Comparison of ENCODE assay signal across 12 cellular contexts in genomic region chr12:45214071-45214470, GRCh38. TPM values are rescaled to one million over a fixed set of nuclear protein-coding genes. Genes with fewer than 3 reads are reported as not detected.
DNase-seq lines count a peak whose midpoint lies in the region; ATAC-seq and TF ChIP-seq lines count a peak whose summit lies in the region.
"Had no signal": no experiment of that assay in that cellular context is flagged by ENCODE, and none has a peak within 500 bp of the region (broad histone marks: within the 10 kb centered on the region; RNA-seq: fewer than 3 reads in every experiment).

No MANE protein-coding gene starts in this region.

- no peak overlapping the region for H3K9ac ChIP-seq in OCI-LY1 (ENCODE audit: low read length)
- H3K9ac ChIP-seq in endodermal cell (ENCODE audit: extremely low read depth, low read length, poor library complexity, severe bottlenecking), result no peak overlapping the region

- peaks cover 3% of the 10 kb centered on the region for H3K36me3 Mint-ChIP-seq in activated CD4-positive, alpha-beta T cell treated with anti-CD3 and anti-CD28 coated beads, Interleukin-2, amount 10 ng/mL, durations not matched to agents 24 days and 14 days (ENCODE audit: low read depth)
- no peaks in the 10 kb centered on the region for H3K36me3 Mint-ChIP-seq in endodermal cell (ENCODE audit: low read depth)
- no peaks in the 10 kb centered on the region for H3K36me3 Mint-ChIP-seq in stimulated activated naive B cell treated with anti-CD40 and anti-IgM and Interleukin-4, amounts not matched to agents 10 μg/mL and 1 μg/mL and 100 μg/mL, for 72 hours

- intact Hi-C loops in activated CD4-positive, alpha-beta T cell treated with anti-CD3 and anti-CD28 coated beads, Interleukin-2, amount 10 ng/mL, durations not matched to agents 24 days and 14 days (cut with micrococcal nuclease), result loop anchor here (1.0 to 2.0 kb wide), 2 partner anchors 8 to 21 kb away; no protein-coding TSS in a partner anchor

- no peak overlapping the region for H3K27ac Mint-ChIP-seq in activated CD4-positive, alpha-beta T cell treated with anti-CD3 and anti-CD28 coated beads, Interleukin-2, amount 10 ng/mL, durations not matched to agents 24 days and 14 days
- no peak overlapping the region for H3K27ac Mint-ChIP-seq in endodermal cell
- peak overlapping the region; percentile 77 for H3K27ac Mint-ChIP-seq in stimulated activated naive B cell treated with anti-CD40 and anti-IgM and Interleukin-4, amounts not matched to agents 10 μg/mL and 1 μg/mL and 100 μg/mL, for 72 hours

- H3K9me3 ChIP-seq in OCI-LY1 (ENCODE audit: low read length) (no peaks in the 10 kb centered on the region), endodermal cell (ENCODE audit: control insufficient read depth, low read length) (no peaks in the 10 kb centered on the region)
- H3K9me3 ChIP-seq: esophagus muscularis mucosa, stomach had no signal

- peak overlapping the region; percentile 4 for H3K4me3 Mint-ChIP-seq in activated CD4-positive, alpha-beta T cell treated with anti-CD3 and anti-CD28 coated beads, Interleukin-2, amount 10 ng/mL, durations not matched to agents 24 days and 14 days
- peak overlapping the region; percentile 16 for H3K4me3 Mint-ChIP-seq in endodermal cell
- peak overlapping the region in 1 of 2 donors; percentile 37 for H3K4me3 Mint-ChIP-seq in stimulated activated naive B cell treated with anti-CD40 and anti-IgM and Interleukin-4, amounts not matched to agents 10 μg/mL and 1 μg/mL and 100 μg/mL, for 72 hours

- ATAC-seq in stimulated activated naive B cell treated with anti-CD40 and anti-IgM and Interleukin-4, amounts not matched to agents 10 μg/mL and 1 μg/mL and 100 μg/mL, for 72 hours (replicated peaks), result no peak

- no peak overlapping the region for H2AFZ ChIP-seq in OCI-LY1 (ENCODE audit: low read length)

- H3K4me3 ChIP-seq in OCI-LY1 (ENCODE audit: low read depth, low read length, poor library complexity, severe bottlenecking), result no peak overlapping the region
- no peak overlapping the region for H3K4me3 ChIP-seq in endodermal cell (ENCODE audit: low read length)

- no peaks in the 10 kb centered on the region for H3K36me3 ChIP-seq in OCI-LY1 (ENCODE audit: insufficient read depth, low read length)
- no peaks in the 10 kb centered on the region for H3K36me3 ChIP-seq in endodermal cell (ENCODE audit: control insufficient read depth, insufficient read depth, low read length)
- H3K36me3 ChIP-seq: esophagus muscularis mucosa, stomach had no signal

- H3K4me1 Mint-ChIP-seq in activated CD4-positive, alpha-beta T cell treated with anti-CD3 and anti-CD28 coated beads, Interleukin-2, amount 10 ng/mL, durations not matched to agents 24 days and 14 days, result peaks cover 21% of the 10 kb centered on the region
- peaks cover 15% of the 10 kb centered on the region for H3K4me1 Mint-ChIP-seq in endodermal cell
- H3K4me1 Mint-ChIP-seq in stimulated activated naive B cell treated with anti-CD40 and anti-IgM and Interleukin-4, amounts not matched to agents 10 μg/mL and 1 μg/mL and 100 μg/mL, for 72 hours, result peaks cover 20 to 28% of the 10 kb centered on the region in 2 donors

- peaks cover 5% of the 10 kb centered on the region; the same call in 1 of the 2 replicates for H3K79me2 ChIP-seq in OCI-LY1 (ENCODE audit: insufficient read depth, low read length)

- H3K9me2 ChIP-seq in OCI-LY1 (ENCODE audit: low read depth, low read length), result no peaks in the 10 kb centered on the region

- DNase-seq in activated CD4-positive, alpha-beta T cell treated with anti-CD3 and anti-CD28 coated beads, Interleukin-2, amount 10 ng/mL, durations not matched to agents 24 days and 14 days, result no peak
- DNase-seq in activated CD4-positive, alpha-beta T cell treated with anti-CD3 and anti-CD28 coated beads for 1 hour, result no peak
- DNase-seq in endodermal cell (no peak), A172 (ENCODE audit: low spot score) (no peak), DMS53 (lab: John Stamatoyannopoulos, UW) (no peak), NCI-H1436 treated with DMSO at 0.1 percent for 48 hours (lab: John Stamatoyannopoulos, UW) (no peak)
- DNase-seq in stimulated activated naive B cell treated with anti-CD40 and anti-IgM and Interleukin-4, amounts not matched to agents 10 μg/mL and 1 μg/mL and 100 μg/mL, for 72 hours, result no peak
- DNase-seq: NCI-H2029 treated with DMSO at 0.1 percent for 48 hours, NCI-H526 treated with DMSO at 0.1 percent for 48 hours, stomach had no signal

- no peaks in the 10 kb centered on the region for H3K9me3 Mint-ChIP-seq in activated CD4-positive, alpha-beta T cell treated with anti-CD3 and anti-CD28 coated beads, Interleukin-2, amount 10 ng/mL, durations not matched to agents 24 days and 14 days
- H3K9me3 Mint-ChIP-seq in endodermal cell, result no peaks in the 10 kb centered on the region
- H3K9me3 Mint-ChIP-seq in stimulated activated naive B cell treated with anti-CD40 and anti-IgM and Interleukin-4, amounts not matched to agents 10 μg/mL and 1 μg/mL and 100 μg/mL, for 72 hours, result no peaks in the 10 kb centered on the region

- peak overlapping the region; percentile 60; the same call in 1 of the 2 replicates for H3K4me2 ChIP-seq in OCI-LY1 (ENCODE audit: low read length)

- no peaks in the 10 kb centered on the region for H3K27me3 Mint-ChIP-seq in activated CD4-positive, alpha-beta T cell treated with anti-CD3 and anti-CD28 coated beads, Interleukin-2, amount 10 ng/mL, durations not matched to agents 24 days and 14 days
- H3K27me3 Mint-ChIP-seq in endodermal cell (ENCODE audit: insufficient read depth), result no peaks in the 10 kb centered on the region
- no peaks in the 10 kb centered on the region for H3K27me3 Mint-ChIP-seq in stimulated activated naive B cell treated with anti-CD40 and anti-IgM and Interleukin-4, amounts not matched to agents 10 μg/mL and 1 μg/mL and 100 μg/mL, for 72 hours

- H3K27ac ChIP-seq in OCI-LY1 (ENCODE audit: low read depth, low read length, poor library complexity, severe bottlenecking) (no peak overlapping the region), endodermal cell (ENCODE audit: low read depth, low read length) (no peak overlapping the region)

- H3F3A ChIP-seq in OCI-LY1 (ENCODE audit: insufficient read depth, low read length), result no peaks in the 10 kb centered on the region

- H3K4me1 ChIP-seq in OCI-LY1 (ENCODE audit: insufficient read depth, low read length, severe bottlenecking), result peaks cover 33% of the 10 kb centered on the region
- H3K4me1 ChIP-seq in endodermal cell (ENCODE audit: control insufficient read depth, insufficient read depth, low read length), result no peaks in the 10 kb centered on the region

- H4K20me1 ChIP-seq in OCI-LY1 (ENCODE audit: insufficient read depth, low read length), result no peaks in the 10 kb centered on the region

- H3K27me3 ChIP-seq in OCI-LY1 (ENCODE audit: insufficient read depth, low read length) (no peaks in the 10 kb centered on the region), endodermal cell (ENCODE audit: control insufficient read depth, insufficient read depth, low read length, poor library complexity, severe bottlenecking) (no peaks in the 10 kb centered on the region)
- H3K27me3 ChIP-seq: esophagus muscularis mucosa, stomach had no signal

- TF ChIP-seq CTCF in OCI-LY1 (IDR thresholded peaks at IDR 0.05; ENCODE audit: low read length) (no peak), endodermal cell (conservative IDR thresholded peaks at IDR 0.05) (no peak)

RNA-seq across cellular contexts. Expression of gene ANO6, which starts 1.8 kb away (rescaled TPM):
- total RNA-seq in activated CD4-positive, alpha-beta T cell treated with anti-CD3 and anti-CD28 coated beads, Interleukin-2, amount 10 ng/mL, durations not matched to agents 24 days and 14 days, result 24.1 and 24.8 TPM in 2 replicates
- total RNA-seq in endodermal cell, result 10 to 100 TPM; 53.5 to 55.2 TPM
- 30.0 TPM for polyA plus RNA-seq in endodermal cell (2013, experiment 1 of 2)
- 29.1 TPM for polyA plus RNA-seq in endodermal cell (2013, experiment 2 of 2)
- total RNA-seq in A172 (2014; rRNA removed; shearing (Covaris generic)), result 99.9 and 105 TPM in 2 replicates
